8 cellular contexts compared by ENCODE assay signal in the genomic region with DNA sequence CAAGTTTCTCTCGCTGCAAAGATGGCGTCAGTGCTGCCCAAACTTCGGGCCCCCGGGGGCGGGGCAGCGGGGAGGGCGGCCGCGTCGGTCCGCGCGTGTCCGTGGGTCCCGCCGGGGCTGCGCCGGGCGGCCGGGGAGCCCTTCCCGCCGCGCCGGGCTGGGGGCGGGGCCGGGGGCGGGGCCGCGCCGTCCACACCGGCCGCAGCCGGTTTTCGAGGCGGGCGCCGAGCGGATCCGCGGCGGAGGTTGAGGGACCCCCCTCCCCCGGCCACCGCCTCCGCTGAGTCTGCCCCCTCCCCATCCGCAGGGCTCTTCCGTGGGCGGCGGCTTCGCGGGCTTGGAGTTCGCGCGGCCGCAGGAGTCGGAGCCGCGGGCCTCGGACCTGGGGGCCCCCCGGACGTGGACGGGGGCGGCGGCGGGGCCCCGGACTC. TPM values are rescaled to one million over a fixed set of nuclear protein-coding genes. Genes with fewer than 3 reads are reported as not detected.
A peak's percentile ranks its signal among the peaks of the same experiment; 100 is the strongest.
DNase-seq lines count a peak whose midpoint lies in the region; ATAC-seq and TF ChIP-seq lines count a peak whose summit lies in the region.

No MANE protein-coding gene starts in this region.

- no peaks in the 10 kb centered on the region for H3K27me3 Mint-ChIP-seq in activated T-cell treated with anti-CD3 and anti-CD28 coated beads, Interleukin-2, amount 50 U/mL, for 4 hours (ENCODE audit: low read depth)
- no peaks in the 10 kb centered on the region for H3K27me3 Mint-ChIP-seq in naive thymus-derived CD4-positive, alpha-beta T cell

- H3K9me3 ChIP-seq in naive thymus-derived CD4-positive, alpha-beta T cell (ENCODE audit: control insufficient read depth in 2 of 3, low read length in 3 of 3) = no peaks in the 10 kb centered on the region

- no peaks in the 10 kb centered on the region for H3K36me3 Mint-ChIP-seq in activated T-cell treated with anti-CD3 and anti-CD28 coated beads, Interleukin-2, amount 50 U/mL, for 4 hours (ENCODE audit: insufficient read depth)
- H3K36me3 Mint-ChIP-seq in naive thymus-derived CD4-positive, alpha-beta T cell = peaks cover 0 to 7% (median 0%) of the 10 kb centered on the region in 5 donors

- ATAC-seq in activated T-cell treated with anti-CD3 and anti-CD28 coated beads, Interleukin-2, amount 50 U/mL, for 4 hours = peak; percentile 4 to 13
- ATAC-seq in naive thymus-derived CD4-positive, alpha-beta T cell = peak; percentile 17

- no peaks in the 10 kb centered on the region for H3K9me3 Mint-ChIP-seq in activated T-cell treated with anti-CD3 and anti-CD28 coated beads, Interleukin-2, amount 50 U/mL, for 4 hours
- no peaks in the 10 kb centered on the region for H3K9me3 Mint-ChIP-seq in naive thymus-derived CD4-positive, alpha-beta T cell

- H3K4me3 ChIP-seq in fibroblast of mammary gland (ENCODE audit: control insufficient read depth, low read depth, low read length) = peak overlapping the region; percentile 60
- H3K4me3 ChIP-seq in naive thymus-derived CD4-positive, alpha-beta T cell (ENCODE audit: low read length) = peak overlapping the region; percentile 69

- CTCF ChIA-PET in naive thymus-derived CD4-positive, alpha-beta T cell (lab: Charles Lee) = interaction anchor here (0.6 to 1.5 kb wide), 7 partner anchors 11 to 299 kb away, joined by 3 to 7 read pairs (median 4); a partner anchor contains a TSS

- POLR2A ChIA-PET in naive thymus-derived CD4-positive, alpha-beta T cell (lab: Charles Lee) = interaction anchor here (0.6 to 9.9 kb wide), 10 partner anchors 8 to 125 kb away, joined by 3 to 137 read pairs (median 3); a partner anchor contains a TSS

- H3K27ac ChIP-seq in naive thymus-derived CD4-positive, alpha-beta T cell (ENCODE audit: low read depth, low read length) = peak overlapping the region; percentile 71

- intact Hi-C loops in naive thymus-derived CD4-positive, alpha-beta T cell (cut with micrococcal nuclease) = loop anchor here in 1 of 2 donors (1.0 to 5.0 kb wide), 2 partner anchors 11 to 33 kb away; a partner anchor contains a TSS

- DNase-seq in activated naive CD4-positive, alpha-beta T cell treated with Interleukin-2 at 50 U/mL for 16 hours = peak; percentile 55
- no peak for DNase-seq in activated naive CD4-positive, alpha-beta T cell treated with anti-CD3 and anti-CD28 coated beads, Interleukin-2, amount 50 U/mL, for 16 hours
- peak; percentile 50 for DNase-seq in M059J (ENCODE audit: low read depth)
- no peak for DNase-seq in activated T-cell treated with anti-CD3 and anti-CD28 coated beads, Interleukin-2, amount 50 U/mL, for 4 hours
- peak; percentile 17 for DNase-seq in fibroblast of mammary gland (ENCODE audit: low read depth)
- DNase-seq in naive thymus-derived CD4-positive, alpha-beta T cell = peak; percentile 33 to 69 (median 63)
- no peak for DNase-seq in NCI-H2081 (lab: John Stamatoyannopoulos, UW)
- no peak for DNase-seq in NCI-H1694 treated with DMSO at 0.1 percent for 48 hours (lab: John Stamatoyannopoulos, UW)

- H3K4me1 ChIP-seq in naive thymus-derived CD4-positive, alpha-beta T cell (ENCODE audit: control insufficient read depth in 2 of 2, insufficient read depth in 2 of 2, low read length in 2 of 2) = peaks cover 21 to 29% of the 10 kb centered on the region in 2 donors

- peaks cover 0 to 34% (median 0%) of the 10 kb centered on the region in 3 experiments for H3K36me3 ChIP-seq in naive thymus-derived CD4-positive, alpha-beta T cell (ENCODE audit: control insufficient read depth in 2 of 3, insufficient read depth in 3 of 3, low read length in 3 of 3)

- no peaks in the 10 kb centered on the region for H3K27me3 ChIP-seq in naive thymus-derived CD4-positive, alpha-beta T cell (ENCODE audit: control insufficient read depth in 2 of 2, insufficient read depth in 2 of 2, low read length in 2 of 2)

- peaks cover 18% of the 10 kb centered on the region for H3K4me1 Mint-ChIP-seq in activated T-cell treated with anti-CD3 and anti-CD28 coated beads, Interleukin-2, amount 50 U/mL, for 4 hours (ENCODE audit: low read depth)
- H3K4me1 Mint-ChIP-seq in naive thymus-derived CD4-positive, alpha-beta T cell = peaks cover 7 to 20% (median 14%) of the 10 kb centered on the region in 7 donors

- H3K27ac Mint-ChIP-seq in naive thymus-derived CD4-positive, alpha-beta T cell = no peak overlapping the region

- no peak for TF ChIP-seq CTCF in fibroblast of mammary gland (conservative IDR thresholded peaks at IDR 0.05; ENCODE audit: control insufficient read depth, insufficient read depth, low read depth, low read length)

- no peak overlapping the region for H3K4me3 Mint-ChIP-seq in activated T-cell treated with anti-CD3 and anti-CD28 coated beads, Interleukin-2, amount 50 U/mL, for 4 hours
- peak overlapping the region in 1 of 10 donors; percentile 76 for H3K4me3 Mint-ChIP-seq in naive thymus-derived CD4-positive, alpha-beta T cell

RNA-seq across cellular contexts. Expression of a gene that starts 0.5 kb away (rescaled TPM):
- 36.9 and 59.3 TPM in 2 replicates for total RNA-seq in M059J (2014; rRNA removed; shearing (Covaris generic))
- 10 to 100 TPM; 17.2 to 18.1 (median 17.3) TPM for total RNA-seq in activated T-cell treated with anti-CD3 and anti-CD28 coated beads, Interleukin-2, amount 50 U/mL, for 4 hours
- total RNA-seq in naive thymus-derived CD4-positive, alpha-beta T cell = 100 to 1,000 TPM in 3 of 5 experiments, 10 to 100 TPM in 2; 88.7 to 136 (median 111) TPM
- polyA plus RNA-seq in naive thymus-derived CD4-positive, alpha-beta T cell = 1 to 10 TPM; 3.0 to 4.6 TPM

RNA-seq across cellular contexts. Expression of a gene that starts 3.6 kb away (rescaled TPM):
- total RNA-seq in M059J (2014; rRNA removed; shearing (Covaris generic)) = 0.12 and 4.4 TPM in 2 replicates
- 10 to 100 TPM in 1 of 3 donors, 1 to 10 TPM in 2; 7.1 to 10.4 (median 9.3) TPM for total RNA-seq in activated T-cell treated with anti-CD3 and anti-CD28 coated beads, Interleukin-2, amount 50 U/mL, for 4 hours
- total RNA-seq in naive thymus-derived CD4-positive, alpha-beta T cell = 100 to 1,000 TPM in 3 of 5 experiments, 10 to 100 TPM in 2; 96.8 to 118 (median 103) TPM
- 100 to 1,000 TPM; 205 to 366 TPM for polyA plus RNA-seq in naive thymus-derived CD4-positive, alpha-beta T cell

RNA-seq across cellular contexts. Expression of a gene that starts 32.2 kb away (rescaled TPM):
- 24.2 and 25.7 TPM in 2 replicates for total RNA-seq in M059J (2014; rRNA removed; shearing (Covaris generic))
- total RNA-seq in activated T-cell treated with anti-CD3 and anti-CD28 coated beads, Interleukin-2, amount 50 U/mL, for 4 hours = 10 to 100 TPM; 38.1 to 43.9 (median 42.0) TPM
- 10 to 100 TPM; 42.9 to 49.9 (median 45.4) TPM for total RNA-seq in naive thymus-derived CD4-positive, alpha-beta T cell
- 10 to 100 TPM; 47.5 to 82.1 TPM for polyA plus RNA-seq in naive thymus-derived CD4-positive, alpha-beta T cell

RNA-seq across cellular contexts. Expression of a gene that starts 32.3 kb away (rescaled TPM):
- 29.1 and 56.3 TPM in 2 replicates for total RNA-seq in M059J (2014; rRNA removed; shearing (Covaris generic))
- 10 to 100 TPM; 62.1 to 67.1 (median 63.5) TPM for total RNA-seq in activated T-cell treated with anti-CD3 and anti-CD28 coated beads, Interleukin-2, amount 50 U/mL, for 4 hours
- 10 to 100 TPM; 55.4 to 92.1 (median 66.2) TPM for total RNA-seq in naive thymus-derived CD4-positive, alpha-beta T cell
- 100 to 1,000 TPM in 1 of 2 donors, 10 to 100 TPM in 1; 89.1 to 108 TPM for polyA plus RNA-seq in naive thymus-derived CD4-positive, alpha-beta T cell

RNA-seq across cellular contexts. Expression of a gene that starts 43.6 kb away (rescaled TPM):
- total RNA-seq in M059J (2014; rRNA removed; shearing (Covaris generic)) = 1.9 TPM in 1 of 2 replicates, not detected in the other
- total RNA-seq in activated T-cell treated with anti-CD3 and anti-CD28 coated beads, Interleukin-2, amount 50 U/mL, for 4 hours = under 1 TPM in 1 of 3 donors, not detected in 2; 0.47 TPM
- under 1 TPM in 1 of 5 experiments, not detected in 4; 0.74 TPM for total RNA-seq in naive thymus-derived CD4-positive, alpha-beta T cell
- polyA plus RNA-seq in naive thymus-derived CD4-positive, alpha-beta T cell = under 1 TPM in 1 of 2 donors, not detected in 1; 0.22 TPM

Comparison
In these comparisons a context has a peak if more than half of its experiments do, and no peak if none do; other contexts are left out.
1. DNase-seq: peak in activated naive CD4-positive, alpha-beta T cell treated with Interleukin-2 at 50 U/mL for 16 hours (single experiment), M059J (single experiment), fibroblast of mammary gland (single experiment) and naive thymus-derived CD4-positive, alpha-beta T cell (9 of 9); none in activated naive CD4-positive, alpha-beta T cell treated with anti-CD3 and anti-CD28 coated beads, Interleukin-2, amount 50 U/mL, for 16 hours (single experiment), activated T-cell treated with anti-CD3 and anti-CD28 coated beads, Interleukin-2, amount 50 U/mL, for 4 hours (single experiment), NCI-H2081 (0 of 2) and NCI-H1694 treated with DMSO at 0.1 percent for 48 hours (single experiment).
2. RNA of a gene that starts 3.6 kb away (total RNA-seq): 96.8 to 118 TPM in naive thymus-derived CD4-positive, alpha-beta T cell; 7.1 to 10.4 TPM in activated T-cell treated with anti-CD3 and anti-CD28 coated beads, Interleukin-2, amount 50 U/mL, for 4 hours and 0.12 to 4.4 TPM in M059J; every median in the first group is over 4 times any median in the second.